8 cellular contexts compared by ENCODE assay signal in genomic region chr9:105415344-105415980, GRCh38. TPM values are rescaled to one million over a fixed set of nuclear protein-coding genes. Genes with fewer than 3 reads are reported as not detected.
DNase-seq lines count a peak whose midpoint lies in the region; ATAC-seq and TF ChIP-seq lines count a peak whose summit lies in the region.

No MANE protein-coding gene starts in this region.

- DNase-seq in GDM1 (lab: John Stamatoyannopoulos, UW) = peak; percentile 8
- DNase-seq in KG1 (lab: John Stamatoyannopoulos, UW) = peak; percentile 38
- DNase-seq in T-helper 17 cell = peak; percentile 21 to 51 (median 23)
- peak in 1 of 2 donors; percentile 69 for DNase-seq in ascending aorta (ENCODE audit: low spot score in 2 of 2)
- DNase-seq in iPS-NIHi11 (ENCODE audit: low spot score) = peak; percentile 78
- DNase-seq in stimulated activated CD4-positive, alpha-beta T cell treated with anti-CD3 and anti-CD28 coated beads, Interleukin-1b, Interleukin-23, amount 100 ng/mL, for 24 hours (ENCODE audit: low read depth in 4 of 4, low spot score in 1 of 4) = peak; percentile 25 to 46 (median 38)
- DNase-seq in epidermal melanocyte (ENCODE audit: insufficient read length, low spot score) = no peak

- peaks cover 7% of the 10 kb centered on the region for H3K4me1 Mint-ChIP-seq in T-helper 17 cell

- no peaks in the 10 kb centered on the region for H3K4me1 ChIP-seq in ascending aorta

- no peaks in the 10 kb centered on the region for H3K27me3 ChIP-seq in ascending aorta

- H3K4me3 ChIP-seq in ascending aorta = no peak overlapping the region

- ATAC-seq in GM21723 (IDR thresholded peaks at IDR 0.05; ENCODE audit: unreplicated experiment) = peak; percentile 70
- ATAC-seq in T-helper 17 cell = peak; percentile 78

- peaks cover 25% of the 10 kb centered on the region for H3K27me3 Mint-ChIP-seq in T-helper 17 cell

- H3K27ac ChIP-seq in ascending aorta = no peak overlapping the region

- H3K4me3 Mint-ChIP-seq in T-helper 17 cell = no peak overlapping the region

- H3K36me3 Mint-ChIP-seq in T-helper 17 cell (ENCODE audit: low read depth) = no peaks in the 10 kb centered on the region

- peak; percentile 80 to 89 (median 81) for TF ChIP-seq CTCF in ascending aorta (IDR thresholded peaks at IDR 0.05)

- no peaks in the 10 kb centered on the region for H3K36me3 ChIP-seq in ascending aorta

- no peak overlapping the region for H3K27ac Mint-ChIP-seq in T-helper 17 cell

- intact Hi-C loops in ascending aorta (cut with DNase I) = loop anchor here (1.0 to 10.0 kb wide), 4 partner anchors 258 to 611 kb away; no protein-coding TSS in a partner anchor

- H3K9me3 ChIP-seq in T-helper 17 cell (ENCODE audit: control insufficient read depth, low read length, poor library complexity, severe bottlenecking) (no peaks in the 10 kb centered on the region), ascending aorta (no peaks in the 10 kb centered on the region)

RNA-seq across cellular contexts. Expression of gene FSD1L, which starts 32.4 kb away (rescaled TPM):
- total RNA-seq in T-helper 17 cell (1 to 10 TPM; 3.2 TPM), ascending aorta (0.43 TPM)
